ENCODE assay signal across 8 cellular contexts in genomic region chr11:122215244-122215992, GRCh38.
DNase-seq lines count a peak whose midpoint lies in the region; ATAC-seq and TF ChIP-seq lines count a peak whose summit lies in the region.

No MANE protein-coding gene starts in this region.

- peaks cover 21% of the 10 kb centered on the region for H3K4me1 Mint-ChIP-seq in MCF 10A (ENCODE audit: insufficient read depth, unreplicated experiment)

- H3K4me1 ChIP-seq in BE2C = no peaks in the 10 kb centered on the region
- peaks cover 0 to 10% (median 8%) of the 10 kb centered on the region in 6 donors for H3K4me1 ChIP-seq in spleen

- intact Hi-C loops in MCF 10A (cut with micrococcal nuclease) (loop anchor here (1.0 to 10.0 kb wide), 3 partner anchors 149 to 561 kb away; no protein-coding TSS in a partner anchor), spleen (cut with DNase I; ENCODE audit: low total_unique reads) (no loop called here)

- TF ChIP-seq POLR2A in spleen (IDR thresholded peaks at IDR 0.05) = no peak

- H3K4me3 ChIP-seq in BE2C (ENCODE audit: low read depth, low read length) (no peak overlapping the region), spleen (no peak overlapping the region)

- no peak overlapping the region for H3K27ac Mint-ChIP-seq in MCF 10A (ENCODE audit: low read depth, unreplicated experiment)

- DNase-seq in BE2C (peak; percentile 69), OCI-M1 (lab: John Stamatoyannopoulos, UW) (peak; percentile 92), MCF 10A (ENCODE audit: unreplicated experiment) (peak; percentile 66), iris pigment epithelial cell (ENCODE audit: low read depth) (peak; percentile 88), spleen (peak; percentile 85)
- DNase-seq in central memory CD4-positive, alpha-beta T cell = no peak

- no peaks in the 10 kb centered on the region for H3K9me3 ChIP-seq in BE2C
- H3K9me3 ChIP-seq in spleen = no peaks in the 10 kb centered on the region

- peaks cover 23% of the 10 kb centered on the region for H3K36me3 Mint-ChIP-seq in MCF 10A (ENCODE audit: insufficient read depth, unreplicated experiment)

- ATAC-seq in GM18861 (IDR thresholded peaks at IDR 0.05; ENCODE audit: unreplicated experiment) = peak; percentile 63
- peak; percentile 86 for ATAC-seq in HG03175 (IDR thresholded peaks at IDR 0.05; ENCODE audit: unreplicated experiment)

- WGBS in spleen, 5 donors = 29 to 35% (median 32%) methylated on average over 11 of the region's 11 CpGs

- no TSS peak for BruUV-seq in MCF 10A (replicated peaks; lab: Mats Ljungman, UMichigan)

- TF ChIP-seq CTCF in BE2C (IDR thresholded peaks at IDR 0.05; ENCODE audit: low read depth, low read length) (peak; percentile 93), MCF 10A (IDR thresholded peaks at IDR 0.05; ENCODE audit: unreplicated experiment) (peak; percentile 89), spleen (IDR thresholded peaks at IDR 0.05 in 8 of 11, conservative IDR thresholded peaks at IDR 0.05 in 3 of 11) (peak; percentile 55 to 95 (median 84))

- H3K36me3 ChIP-seq in BE2C (no peaks in the 10 kb centered on the region), spleen (no peaks in the 10 kb centered on the region)

- H3K9me3 Mint-ChIP-seq in MCF 10A (ENCODE audit: unreplicated experiment) = no peaks in the 10 kb centered on the region

- CTCF ChIA-PET in MCF 10A (lab: Yijun Ruan, JAX) = interaction anchor here (0.5 to 8.1 kb wide), 38 partner anchors 10 to 934 kb away, joined by 3 to 127 read pairs (median 3); no protein-coding TSS in a partner anchor

- H3K4me3 Mint-ChIP-seq in MCF 10A (ENCODE audit: unreplicated experiment) = no peak overlapping the region

- no peaks in the 10 kb centered on the region for H3K27me3 ChIP-seq in BE2C
- peaks cover 0 to 21% (median 0%) of the 10 kb centered on the region in 7 donors for H3K27me3 ChIP-seq in spleen (replicated peaks in 1 of 7)

- peak overlapping the region in 1 of 8 donors; percentile 14 for H3K27ac ChIP-seq in spleen

- POLR2A ChIA-PET in MCF 10A (lab: Yijun Ruan, JAX) = interaction anchor here (1.2 to 1.8 kb wide), 5 partner anchors 153 to 560 kb away, joined by 3 to 8 read pairs (median 4); no protein-coding TSS in a partner anchor

- H3K27me3 Mint-ChIP-seq in MCF 10A (ENCODE audit: insufficient read depth, unreplicated experiment) = no peaks in the 10 kb centered on the region
